9 cellular contexts compared by ENCODE assay signal in genomic region chr19:45901432-45901903, GRCh38. TPM values are rescaled to one million over a fixed set of nuclear protein-coding genes. Genes with fewer than 3 reads are reported as not detected.
DNase-seq lines count a peak whose midpoint lies in the region; ATAC-seq and TF ChIP-seq lines count a peak whose summit lies in the region.
"Had no signal": no experiment of that assay in that cellular context is flagged by ENCODE, and none has a peak within 500 bp of the region (broad histone marks: within the 10 kb centered on the region; RNA-seq: fewer than 3 reads in every experiment).

No MANE protein-coding gene starts in this region.

- H4K20me1 ChIP-seq in neural progenitor cell (ENCODE audit: low read depth), result peaks cover 22% of the 10 kb centered on the region

- H3K4me1 ChIP-seq in neural progenitor cell, result peaks cover 6% of the 10 kb centered on the region

- H3K27ac Mint-ChIP-seq in neural progenitor cell, result no peak overlapping the region

- peak; percentile 70 for DNase-seq in activated effector memory CD4-positive, alpha-beta T cell treated with anti-CD3 and anti-CD28 coated beads, Interleukin-2, amount 50 U/mL, for 16 hours
- DNase-seq in activated effector memory CD4-positive, alpha-beta T cell treated with Interleukin-2 at 50 U/mL for 16 hours, result no peak
- DNase-seq in WERI-Rb-1, result no peak
- DNase-seq in neural progenitor cell (ENCODE audit: low spot score), result peak; percentile 62
- no peak for DNase-seq in GM10248 (ENCODE audit: extremely low spot score)

- no peak overlapping the region for H3K9ac ChIP-seq in neural progenitor cell

- ATAC-seq in esophagus mucosa (peak; percentile 11), HG02623 (IDR thresholded peaks at IDR 0.05; ENCODE audit: unreplicated experiment) (no peak), HG03095 (IDR thresholded peaks at IDR 0.05; ENCODE audit: unreplicated experiment) (no peak)

- H3K36me3 ChIP-seq in WERI-Rb-1 (peaks cover 36% of the 10 kb centered on the region), neural progenitor cell (no peaks in the 10 kb centered on the region)

- POLR2A ChIA-PET in GM10248 (lab: Yijun Ruan, JAX), result interaction anchor here (0.6 kb wide), 1 partner anchor 131 kb away, joined by 3 read pairs; no protein-coding TSS in a partner anchor

- H3K4me3 Mint-ChIP-seq in neural progenitor cell, result peak overlapping the region; percentile 67

- H3K4me3 ChIP-seq in WERI-Rb-1 (ENCODE audit: low read depth, low read length) (peak overlapping the region; percentile 88), neural progenitor cell (peak overlapping the region; percentile 68)

- H3K79me2 ChIP-seq in neural progenitor cell (ENCODE audit: low read depth), result no peaks in the 10 kb centered on the region

- TF ChIP-seq CTCF in WERI-Rb-1 (IDR thresholded peaks at IDR 0.05; ENCODE audit: low read depth, low read length) (no peak), neural progenitor cell (IDR thresholded peaks at IDR 0.05) (no peak), GM10248 (IDR thresholded peaks at IDR 0.05; ENCODE audit: control extremely low read depth, extremely low read depth, low read depth, missing control alignments) (no peak)

- CTCF ChIA-PET in GM10248 (lab: Yijun Ruan, JAX), result interaction anchor here (1.1 to 3.3 kb wide), 6 partner anchors 14 to 84 kb away, joined by 3 to 18 read pairs (median 4); partner anchors contain the start of gene IRF2BP1

- peaks cover 20% of the 10 kb centered on the region for H3K4me1 Mint-ChIP-seq in neural progenitor cell

- H3K9me3 ChIP-seq in WERI-Rb-1 (ENCODE audit: severe bottlenecking), result no peaks in the 10 kb centered on the region
- no peaks in the 10 kb centered on the region for H3K9me3 ChIP-seq in neural progenitor cell (ENCODE audit: low read depth)

- no peak overlapping the region for H3K27ac ChIP-seq in WERI-Rb-1
- no peak overlapping the region for H3K27ac ChIP-seq in neural progenitor cell
- H3K27ac ChIP-seq: epithelial cell of prostate had no signal

- H3K9me3 Mint-ChIP-seq in neural progenitor cell, result no peaks in the 10 kb centered on the region

- H3F3A ChIP-seq in neural progenitor cell (ENCODE audit: low read depth), result peaks cover 27% of the 10 kb centered on the region

- H3K27me3 ChIP-seq in WERI-Rb-1 (ENCODE audit: insufficient read depth, low read depth, severe bottlenecking) (no peaks in the 10 kb centered on the region), neural progenitor cell (peaks cover 26% of the 10 kb centered on the region)

- H2AFZ ChIP-seq in neural progenitor cell (replicated peaks), result peak overlapping the region; percentile 23

- peaks cover 19% of the 10 kb centered on the region for H3K36me3 Mint-ChIP-seq in neural progenitor cell

- H3K4me2 ChIP-seq in neural progenitor cell, result peak overlapping the region; percentile 90

- H3K27me3 Mint-ChIP-seq in neural progenitor cell (ENCODE audit: insufficient read depth, low read depth), result peaks cover 9% of the 10 kb centered on the region

RNA-seq across cellular contexts. Expression of gene MYPOP, which starts 0.9 kb away (rescaled TPM):
- total RNA-seq in esophagus mucosa (3.7 TPM), neural progenitor cell (ENCODE audit: low replicate concordance) (0.07 and 1.9 TPM in 2 replicates)

RNA-seq across cellular contexts. Expression of gene NANOS2, which starts 13.1 kb away (rescaled TPM):
- total RNA-seq in esophagus mucosa, result not detected
- not detected in 2 replicates for total RNA-seq in neural progenitor cell (ENCODE audit: low replicate concordance)

RNA-seq across cellular contexts. Expression of gene IRF2BP1, which starts 15.5 kb away (rescaled TPM):
- total RNA-seq in esophagus mucosa (10.0 TPM), neural progenitor cell (ENCODE audit: low replicate concordance) (9.8 and 34.5 TPM in 2 replicates)

RNA-seq across cellular contexts. Expression of gene FOXA3, which starts 37.3 kb away (rescaled TPM):
- total RNA-seq in esophagus mucosa (not detected), neural progenitor cell (ENCODE audit: low replicate concordance) (7.3 and 8.4 TPM in 2 replicates)

RNA-seq across cellular contexts. Expression of gene SYMPK, which starts 38.5 kb away (rescaled TPM):
- total RNA-seq in esophagus mucosa, result 42.9 TPM
- 38.3 and 65.7 TPM in 2 replicates for total RNA-seq in neural progenitor cell (ENCODE audit: low replicate concordance)

Comparison
In these comparisons a context has a peak if more than half of its experiments do, and no peak if none do; other contexts are left out.
1. DNase-seq: peak in activated effector memory CD4-positive, alpha-beta T cell treated with anti-CD3 and anti-CD28 coated beads, Interleukin-2, amount 50 U/mL, for 16 hours (single experiment) and neural progenitor cell (single experiment); none in activated effector memory CD4-positive, alpha-beta T cell treated with Interleukin-2 at 50 U/mL for 16 hours (single experiment), WERI-Rb-1 (single experiment) and GM10248 (single experiment).